28 cellular contexts compared by ENCODE assay signal in the genomic region with DNA sequence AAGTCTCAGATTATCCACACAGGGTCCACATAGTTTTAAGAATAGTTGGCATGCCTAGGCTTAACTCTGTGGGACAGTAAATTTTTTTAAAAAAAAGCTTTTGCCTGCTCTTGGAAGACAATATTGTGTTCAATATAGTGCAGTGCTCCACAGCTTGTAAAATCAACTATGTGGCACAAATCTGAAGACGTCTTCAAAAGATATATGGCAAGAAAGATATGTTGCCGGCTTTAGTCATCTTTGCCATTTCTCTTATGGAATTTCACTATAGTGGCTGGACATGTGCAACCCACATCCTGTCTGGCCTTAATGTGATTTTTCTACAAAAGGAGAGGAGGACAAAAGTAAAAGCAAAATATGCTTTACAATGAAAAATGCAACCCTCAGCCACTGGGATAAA.
"Had no signal": no experiment of that assay in that cellular context is flagged by ENCODE, and none has a peak within 500 bp of the region (broad histone marks: within the 10 kb centered on the region; RNA-seq: fewer than 3 reads in every experiment).

No MANE protein-coding gene starts in this region.

- H3K9me3 ChIP-seq: adrenal gland, body of pancreas, esophagus squamous epithelium had no signal

- DNase-seq: activated CD4-positive, alpha-beta memory T cell treated with anti-CD3 and anti-CD28 coated beads for 36 hours; activated CD4-positive, alpha-beta T cell treated with anti-CD3 and anti-CD28 coated beads for 36 hours; activated CD4-positive, alpha-beta T cell treated with anti-CD3 and anti-CD28 coated beads, Interleukin-2, amount 10 ng/mL, durations not matched to agents 24 days and 14 days; activated CD4-positive, CD25-positive, alpha-beta regulatory T cell; activated CD4-positive, CD25-positive, alpha-beta regulatory T cell treated with anti-CD3 and anti-CD28 coated beads, Interleukin-2, amount 50 U/mL, for 72 hours; activated CD8-positive, alpha-beta memory T cell treated with anti-CD3 and anti-CD28 coated beads, Interleukin-2, amount 10 ng/mL, durations not matched to agents 7 days and 5 days; activated CD8-positive, alpha-beta memory T cell treated with anti-CD3 and anti-CD28 coated beads, Interleukin-2, amount 50 U/mL, for 4 hours; activated CD8-positive, alpha-beta T cell treated with anti-CD3 and anti-CD28 coated beads, Interleukin-2, amount 10 ng/mL, durations not matched to agents 7 days and 5 days; activated effector memory CD4-positive, alpha-beta T cell treated with anti-CD3 and anti-CD28 coated beads, Interleukin-2, amount 50 U/mL, for 16 hours; activated naive CD4-positive, alpha-beta T cell treated with anti-CD3 and anti-CD28 coated beads for 36 hours; activated naive CD8-positive, alpha-beta T cell treated with anti-CD3 and anti-CD28 coated beads for 36 hours; activated naive CD8-positive, alpha-beta T cell treated with anti-CD3 and anti-CD28 coated beads, Interleukin-2, amount 50 U/mL, for 24 hours; activated T-cell treated with anti-CD3 and anti-CD28 coated beads, Interleukin-2, amount 50 U/mL, for 1 hour; activated T-cell treated with anti-CD3 and anti-CD28 coated beads, Interleukin-2, amount 50 U/mL, for 48 hours; adrenal gland; amygdala; aorta; body of pancreas; caudate nucleus; cortex of kidney; dermis blood vessel endothelial cell; effector CD4-positive, alpha-beta T cell; effector memory CD8-positive, alpha-beta T cell; esophagus squamous epithelium; foreskin fibroblast; head of caudate nucleus; T-helper 2 cell had no signal

- H3K27ac ChIP-seq: adrenal gland, body of pancreas, epithelial cell of prostate, esophagus squamous epithelium had no signal

- H3K4me3 ChIP-seq: adrenal gland, body of pancreas, esophagus squamous epithelium had no signal

- ATAC-seq: activated CD4-positive, alpha-beta T cell treated with anti-CD3 and anti-CD28 coated beads for 36 hours; activated CD8-positive, alpha-beta memory T cell treated with anti-CD3 and anti-CD28 coated beads, Interleukin-2, amount 10 ng/mL, durations not matched to agents 7 days and 5 days; activated CD8-positive, alpha-beta T cell treated with anti-CD3 and anti-CD28 coated beads, Interleukin-2, amount 10 ng/mL, durations not matched to agents 7 days and 5 days; activated naive CD8-positive, alpha-beta T cell treated with anti-CD3 and anti-CD28 coated beads, Interleukin-2, amount 50 U/mL, for 24 hours; body of pancreas; effector memory CD8-positive, alpha-beta T cell had no signal

- H3K4me1 ChIP-seq: adrenal gland, esophagus squamous epithelium had no signal

- H3K36me3 ChIP-seq: adrenal gland, esophagus squamous epithelium had no signal

- H3K27me3 ChIP-seq: adrenal gland, body of pancreas, esophagus squamous epithelium had no signal
